8 cellular contexts compared by ENCODE assay signal in genomic region chr15:96331942-96332853, GRCh38. TPM values are rescaled to one million over a fixed set of nuclear protein-coding genes. Genes with fewer than 3 reads are reported as not detected.
DNase-seq lines count a peak whose midpoint lies in the region; ATAC-seq lines count a peak whose summit lies in the region.

No MANE protein-coding gene starts in this region.

- H3K27me3 ChIP-seq in SJSA1 (replicated peaks) (no peaks in the 10 kb centered on the region), esophagus (ENCODE audit: control insufficient read depth in 1 of 2, insufficient read depth in 2 of 2, low read length in 2 of 2) (no peaks in the 10 kb centered on the region), neuronal stem cell (ENCODE audit: control insufficient read depth in 3 of 3, insufficient read depth in 3 of 3, low read depth in 1 of 3, low read length in 3 of 3) (no peaks in the 10 kb centered on the region)

- DNase-seq in NCI-H82 (lab: John Stamatoyannopoulos, UW) (peak; percentile 75), NCI-H82 treated with DMSO at 0.1 percent for 48 hours (lab: John Stamatoyannopoulos, UW; ENCODE audit: unreplicated experiment) (no peak), SJSA1 (ENCODE audit: low read depth in 1 of 2, low spot score in 2 of 2) (peak in 1 of 2 experiments; percentile 83), neuronal stem cell (ENCODE audit: low spot score) (peak; percentile 11), NCI-H2107 (lab: John Stamatoyannopoulos, UW) (no peak)

- peak overlapping the region; percentile 69 for H3K4me2 ChIP-seq in neuronal stem cell (ENCODE audit: insufficient read depth, low read length, poor library complexity, severe bottlenecking)

- peak overlapping the region; percentile 64 for H2BK12ac ChIP-seq in neuronal stem cell (ENCODE audit: low read length)

- peak overlapping the region; percentile 71 for H3K27ac ChIP-seq in SJSA1
- peak overlapping the region; percentile 91 to 93 for H3K27ac ChIP-seq in esophagus (ENCODE audit: low read depth in 2 of 2, low read length in 1 of 2)
- H3K27ac ChIP-seq in neuronal stem cell (replicated peaks; ENCODE audit: low read length), result peak overlapping the region; percentile 95

- H3K18ac ChIP-seq in neuronal stem cell (ENCODE audit: low read length), result peak overlapping the region; percentile 98

- peak overlapping the region; percentile 99 for H3K9ac ChIP-seq in neuronal stem cell (ENCODE audit: low read depth, low read length, poor library complexity)

- H2BK120ac ChIP-seq in neuronal stem cell (ENCODE audit: low read depth, low read length), result peak overlapping the region; percentile 25

- H3K4me3 ChIP-seq in SJSA1 (peak overlapping the region; percentile 52), esophagus (ENCODE audit: low read depth in 1 of 2, low read length in 2 of 2) (peak overlapping the region; percentile 67 to 69), neuronal stem cell (ENCODE audit: low read length in 2 of 2) (peak overlapping the region; percentile 81 to 97)

- ATAC-seq in HG02970 (IDR thresholded peaks at IDR 0.05; ENCODE audit: low FRiP score, unreplicated experiment) (no peak), HG03432 (IDR thresholded peaks at IDR 0.05; ENCODE audit: unreplicated experiment) (no peak)

- peak overlapping the region; percentile 83 for H2AK5ac ChIP-seq in neuronal stem cell (ENCODE audit: low read depth, low read length)

- H3K4me1 ChIP-seq in SJSA1 (replicated peaks), result peaks cover 39% of the 10 kb centered on the region
- H3K4me1 ChIP-seq in esophagus (ENCODE audit: control insufficient read depth in 2 of 2, insufficient read depth in 2 of 2, low read length in 1 of 2), result peaks cover 0 to 4% of the 10 kb centered on the region in 2 donors
- H3K4me1 ChIP-seq in neuronal stem cell (ENCODE audit: control insufficient read depth in 2 of 2, insufficient read depth in 1 of 2, low read depth in 1 of 2, low read length in 2 of 2), result peaks cover 4 to 27% of the 10 kb centered on the region in 2 donors

- peak overlapping the region; percentile 98 for H3K14ac ChIP-seq in neuronal stem cell (ENCODE audit: low read length)

- peaks cover 2% of the 10 kb centered on the region for H3K79me1 ChIP-seq in neuronal stem cell (ENCODE audit: low read depth, low read length)

- WGBS in esophagus, 2 donors, result 4 to 8% methylated on average over 48 to 75 of the region's 75 CpGs
- no CpG with 5 or more reads among the region's 75 CpGs for WGBS in neuronal stem cell (ENCODE audit: extremely low coverage in 2 of 2, insufficient read length in 2 of 2, insufficient replicate concordance in 1 of 2), 2 donors

- no peak overlapping the region for H4K91ac ChIP-seq in neuronal stem cell (ENCODE audit: low read depth, low read length, poor library complexity)

- peak overlapping the region; percentile 91 for H2BK5ac ChIP-seq in neuronal stem cell (ENCODE audit: low read length)

- H2AFZ ChIP-seq in neuronal stem cell (ENCODE audit: low read length), result no peak overlapping the region

- H3K9me3 ChIP-seq in SJSA1 (replicated peaks) (no peaks in the 10 kb centered on the region), esophagus (ENCODE audit: control insufficient read depth in 2 of 2, insufficient read depth in 1 of 2, low read depth in 1 of 2, low read length in 1 of 2) (peaks cover 0 to 4% of the 10 kb centered on the region in 2 donors), neuronal stem cell (replicated peaks in 1 of 2; ENCODE audit: control insufficient read depth in 2 of 2, insufficient read depth in 1 of 2, low read depth in 1 of 2, low read length in 2 of 2) (no peaks in the 10 kb centered on the region)

- peak overlapping the region; percentile 44 for H2BK15ac ChIP-seq in neuronal stem cell (ENCODE audit: low read length)

- peaks cover 57% of the 10 kb centered on the region for H3K36me3 ChIP-seq in SJSA1
- H3K36me3 ChIP-seq in esophagus (ENCODE audit: control insufficient read depth in 2 of 2, insufficient read depth in 2 of 2, low read length in 1 of 2), result peaks cover 0 to 7% of the 10 kb centered on the region in 2 donors
- H3K36me3 ChIP-seq in neuronal stem cell (replicated peaks in 1 of 2; ENCODE audit: control insufficient read depth in 2 of 2, insufficient read depth in 2 of 2, low read length in 2 of 2), result peaks cover 25 to 46% of the 10 kb centered on the region in 2 donors

- no peak overlapping the region for H4K8ac ChIP-seq in neuronal stem cell (ENCODE audit: low read depth, low read length)

- no peak overlapping the region for H3K4ac ChIP-seq in neuronal stem cell (ENCODE audit: low read length)

- H3K23ac ChIP-seq in neuronal stem cell (ENCODE audit: low read depth, low read length, poor library complexity), result peak overlapping the region; percentile 98

RNA-seq across cellular contexts. Expression of gene NR2F2, which starts 1.7 kb away (rescaled TPM):
- 9.8 and 14.0 TPM in 2 replicates for total RNA-seq in SJSA1 (2014; rRNA removed; shearing (Covaris generic))
- 1 to 10 TPM; 5.0 to 9.3 TPM for polyA plus RNA-seq in esophagus
- 43.2 TPM for polyA plus RNA-seq in neuronal stem cell (2013, experiment 1 of 2)
- polyA plus RNA-seq in neuronal stem cell (2013, experiment 2 of 2), result 45.4 TPM

Comparison
In these comparisons a context has a peak if more than half of its experiments do, and no peak if none do; other contexts are left out.
1. DNase-seq: peak in NCI-H82 (single experiment) and neuronal stem cell (single experiment); none in NCI-H82 treated with DMSO at 0.1 percent for 48 hours (single experiment) and NCI-H2107 (single experiment).
2. Peak in every context shown above with its lines, with median percentiles within 50 percentile points of each other: H3K27ac ChIP-seq and H3K4me3 ChIP-seq.